8 cellular contexts compared by ENCODE assay signal in the genomic region with DNA sequence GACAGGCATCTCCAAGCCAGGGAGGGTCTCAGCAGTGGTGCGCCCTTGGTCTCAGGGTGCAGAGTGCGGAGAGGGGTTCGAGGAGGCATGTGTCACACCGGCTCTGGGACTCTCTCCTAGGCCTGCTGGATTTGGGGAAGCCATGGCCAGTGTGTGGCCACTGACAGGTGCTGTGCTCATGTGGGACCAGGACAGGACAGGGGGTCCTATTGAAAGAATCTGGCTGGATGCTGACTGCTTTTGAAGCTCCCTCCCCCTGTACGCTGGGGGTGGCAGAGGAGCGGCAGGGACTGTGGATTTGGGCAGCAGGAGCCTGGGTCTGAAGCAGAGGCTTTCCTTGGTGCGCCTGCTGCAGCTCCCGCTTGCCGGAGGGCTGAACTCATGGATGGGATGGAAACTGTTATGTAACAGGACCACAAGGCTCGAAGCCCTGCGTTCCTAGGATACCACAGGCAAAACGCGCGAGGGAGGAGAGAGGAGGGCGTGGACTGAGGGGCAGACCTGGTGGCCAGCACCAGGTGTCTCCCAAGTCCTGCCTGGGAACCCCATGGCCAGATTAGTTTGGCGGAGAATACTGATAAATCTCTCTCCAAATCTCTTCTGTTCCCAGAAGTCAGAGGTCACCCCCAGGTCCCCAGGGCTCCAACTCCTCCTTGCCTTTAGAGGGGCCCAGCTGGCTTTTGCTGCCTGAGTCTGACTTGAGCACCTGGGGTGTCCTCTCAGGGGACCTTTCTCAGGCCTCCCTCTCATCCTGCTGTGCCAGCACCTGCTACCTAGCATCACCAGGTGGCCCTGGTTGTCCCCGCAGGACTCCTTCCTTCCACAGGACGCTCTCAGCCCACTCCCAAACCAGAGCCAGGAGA. TPM values are rescaled to one million over a fixed set of nuclear protein-coding genes. Genes with fewer than 3 reads are reported as not detected.
A peak's percentile ranks its signal among the peaks of the same experiment; 100 is the strongest.
DNase-seq lines count a peak whose midpoint lies in the region; ATAC-seq and TF ChIP-seq lines count a peak whose summit lies in the region.

No MANE protein-coding gene starts in this region.

- no peak overlapping the region for H3K27ac Mint-ChIP-seq in activated T-helper 17 cell treated with anti-CD3 and anti-CD28 coated beads, Interleukin-2, amount 50 U/mL, for 72 hours

- peaks cover 0 to 17% of the 10 kb centered on the region in 2 experiments; a peak in 1 of 4 replicates for H3K4me1 ChIP-seq in SK-N-SH (ENCODE audit: control insufficient read depth in 1 of 2, insufficient read depth in 2 of 2, low read depth in 1 of 2, low read length in 1 of 2)

- H3K27me3 Mint-ChIP-seq in activated T-helper 17 cell treated with anti-CD3 and anti-CD28 coated beads, Interleukin-2, amount 50 U/mL, for 72 hours, result no peaks in the 10 kb centered on the region

- no peaks in the 10 kb centered on the region for H3K36me3 ChIP-seq in SK-N-SH (replicated peaks in 1 of 2; ENCODE audit: control insufficient read depth in 1 of 2, insufficient read depth in 2 of 2, low read length in 1 of 2)

- H4K20me1 ChIP-seq in SK-N-SH (ENCODE audit: insufficient read depth), result no peaks in the 10 kb centered on the region

- H3K27me3 ChIP-seq in SK-N-SH (ENCODE audit: insufficient read depth), result no peaks in the 10 kb centered on the region

- H3K79me2 ChIP-seq in SK-N-SH (ENCODE audit: insufficient read depth), result no peaks in the 10 kb centered on the region

- no peaks in the 10 kb centered on the region for H3K4me1 Mint-ChIP-seq in activated T-helper 17 cell treated with anti-CD3 and anti-CD28 coated beads, Interleukin-2, amount 50 U/mL, for 72 hours

- no peak overlapping the region for H3K9ac ChIP-seq in SK-N-SH

- 97% methylated on average over 5 of the region's 18 CpGs for WGBS in SK-N-SH (ENCODE audit: low lambda C conversion rate)

- H2AFZ ChIP-seq in SK-N-SH (ENCODE audit: low read depth), result no peak overlapping the region

- H3K9me2 ChIP-seq in SK-N-SH, result no peaks in the 10 kb centered on the region

- H3K4me2 ChIP-seq in SK-N-SH, result peak overlapping the region; percentile 71

- no peaks in the 10 kb centered on the region for H3K9me3 Mint-ChIP-seq in activated T-helper 17 cell treated with anti-CD3 and anti-CD28 coated beads, Interleukin-2, amount 50 U/mL, for 72 hours

- no peaks in the 10 kb centered on the region for H3K36me3 Mint-ChIP-seq in activated T-helper 17 cell treated with anti-CD3 and anti-CD28 coated beads, Interleukin-2, amount 50 U/mL, for 72 hours (ENCODE audit: low read depth)

- no peaks in the 10 kb centered on the region for H3F3A ChIP-seq in SK-N-SH (replicated peaks; ENCODE audit: insufficient read depth)

- 0 out of 2 replicates have a peak, but pooled peaks have one; percentile 4 for TF ChIP-seq CTCF in SK-N-SH (IDR thresholded peaks at IDR 0.05)

- POLR2A ChIA-PET in SK-N-SH (lab: Yijun Ruan, JAX), result interaction anchor here (0.9 to 1.1 kb wide), 2 partner anchors 13 to 79 kb away, joined by 3 to 4 read pairs; no protein-coding TSS in a partner anchor

- H3K27ac ChIP-seq in SK-N-SH (ENCODE audit: low read depth in 2 of 2, low read length in 1 of 2), result peak overlapping the region in 1 of 2 experiments; percentile 43; a peak in 1 of 4 replicates

- no peak for TF ChIP-seq EP300 in SK-N-SH (IDR thresholded peaks at IDR 0.05; ENCODE audit: borderline replicate concordance in 1 of 2, low read depth in 1 of 2, low read length in 1 of 2)

- no peaks in the 10 kb centered on the region for H3K9me3 ChIP-seq in SK-N-SH

- intact Hi-C loops in head of caudate nucleus (cut with DNase I), result loop anchor here (2.0 to 10.0 kb wide), 2 partner anchors 13 to 63 kb away; a partner anchor contains a TSS

- CTCF ChIA-PET in SK-N-SH (lab: Yijun Ruan, JAX), result interaction anchor here (1.3 to 1.9 kb wide), 3 partner anchors 14 to 35 kb away, joined by 3 to 6 read pairs (median 5); a partner anchor contains a TSS

- H3K4me3 Mint-ChIP-seq in activated T-helper 17 cell treated with anti-CD3 and anti-CD28 coated beads, Interleukin-2, amount 50 U/mL, for 72 hours, result no peak overlapping the region

- no peak overlapping the region for H3K4me3 ChIP-seq in SK-N-SH (ENCODE audit: low read depth in 2 of 2, low read length in 1 of 2)

- no peak for ATAC-seq in activated T-helper 17 cell treated with anti-CD3 and anti-CD28 coated beads, Interleukin-2, amount 50 U/mL, for 72 hours (replicated peaks)

- peak; percentile 27 for DNase-seq in ELR (ENCODE audit: low read depth)
- DNase-seq in SK-N-SH, result no peak
- DNase-seq in head of caudate nucleus, result peak; percentile 34 to 84 (median 62)
- peak; percentile 41 for DNase-seq in renal cortical epithelial cell (ENCODE audit: low read depth)
- DNase-seq in GM19238 (ENCODE audit: insufficient read length, low spot score), result no peak
- no peak for DNase-seq in T-helper 9 cell
- DNase-seq in dedifferentiated amniotic fluid mesenchymal stem cell (ENCODE audit: extremely low spot score), result no peak

- no peak for TF ChIP-seq RAD21 in SK-N-SH (IDR thresholded peaks at IDR 0.05; ENCODE audit: low read length)

TF ChIP-seq in SK-N-SH, 30 proteins besides CTCF, POLR2A, EP300 and RAD21 (continues in another document):
- TF ChIP-seq EZH2phosphoT487 (IDR thresholded peaks at IDR 0.05; ENCODE audit: borderline replicate concordance, low read depth) (no peak), RCOR1 (IDR thresholded peaks at IDR 0.05; ENCODE audit: low read length) (no peak), FOXJ3 (CRISPR knock-in tag; IDR thresholded peaks at IDR 0.05) (no peak), FOXM1 (IDR thresholded peaks at IDR 0.05; ENCODE audit: low read depth) (no peak), JUND (IDR thresholded peaks at IDR 0.05) (no peak), MXI1 (IDR thresholded peaks at IDR 0.05; ENCODE audit: low read depth, low read length) (no peak), TCF12 (IDR thresholded peaks at IDR 0.05) (no peak), GATA2 (CRISPR knock-in tag; IDR thresholded peaks at IDR 0.05) (no peak), NFIC (IDR thresholded peaks at IDR 0.05; ENCODE audit: borderline replicate concordance) (no peak), ELF1 (IDR thresholded peaks at IDR 0.05) (no peak), NRF1 (IDR thresholded peaks at IDR 0.05; ENCODE audit: low read depth, low read length) (no peak), MEF2A (IDR thresholded peaks at IDR 0.05; ENCODE audit: borderline replicate concordance, low read depth) (no peak), CHD2 (IDR thresholded peaks at IDR 0.05; ENCODE audit: low read length, partially characterized antibody) (no peak)
- TF ChIP-seq, protein P1, sequence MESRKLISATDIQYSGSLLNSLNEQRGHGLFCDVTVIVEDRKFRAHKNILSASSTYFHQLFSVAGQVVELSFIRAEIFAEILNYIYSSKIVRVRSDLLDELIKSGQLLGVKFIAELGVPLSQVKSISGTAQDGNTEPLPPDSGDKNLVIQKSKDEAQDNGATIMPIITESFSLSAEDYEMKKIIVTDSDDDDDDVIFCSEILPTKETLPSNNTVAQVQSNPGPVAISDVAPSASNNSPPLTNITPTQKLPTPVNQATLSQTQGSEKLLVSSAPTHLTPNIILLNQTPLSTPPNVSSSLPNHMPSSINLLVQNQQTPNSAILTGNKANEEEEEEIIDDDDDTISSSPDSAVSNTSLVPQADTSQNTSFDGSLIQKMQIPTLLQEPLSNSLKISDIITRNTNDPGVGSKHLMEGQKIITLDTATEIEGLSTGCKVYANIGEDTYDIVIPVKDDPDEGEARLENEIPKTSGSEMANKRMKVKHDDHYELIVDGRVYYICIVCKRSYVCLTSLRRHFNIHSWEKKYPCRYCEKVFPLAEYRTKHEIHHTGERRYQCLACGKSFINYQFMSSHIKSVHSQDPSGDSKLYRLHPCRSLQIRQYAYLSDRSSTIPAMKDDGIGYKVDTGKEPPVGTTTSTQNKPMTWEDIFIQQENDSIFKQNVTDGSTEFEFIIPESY (IDR thresholded peaks at IDR 0.05; ENCODE audit: borderline replicate concordance, low read depth), result no peak
- TF ChIP-seq, protein P2, sequence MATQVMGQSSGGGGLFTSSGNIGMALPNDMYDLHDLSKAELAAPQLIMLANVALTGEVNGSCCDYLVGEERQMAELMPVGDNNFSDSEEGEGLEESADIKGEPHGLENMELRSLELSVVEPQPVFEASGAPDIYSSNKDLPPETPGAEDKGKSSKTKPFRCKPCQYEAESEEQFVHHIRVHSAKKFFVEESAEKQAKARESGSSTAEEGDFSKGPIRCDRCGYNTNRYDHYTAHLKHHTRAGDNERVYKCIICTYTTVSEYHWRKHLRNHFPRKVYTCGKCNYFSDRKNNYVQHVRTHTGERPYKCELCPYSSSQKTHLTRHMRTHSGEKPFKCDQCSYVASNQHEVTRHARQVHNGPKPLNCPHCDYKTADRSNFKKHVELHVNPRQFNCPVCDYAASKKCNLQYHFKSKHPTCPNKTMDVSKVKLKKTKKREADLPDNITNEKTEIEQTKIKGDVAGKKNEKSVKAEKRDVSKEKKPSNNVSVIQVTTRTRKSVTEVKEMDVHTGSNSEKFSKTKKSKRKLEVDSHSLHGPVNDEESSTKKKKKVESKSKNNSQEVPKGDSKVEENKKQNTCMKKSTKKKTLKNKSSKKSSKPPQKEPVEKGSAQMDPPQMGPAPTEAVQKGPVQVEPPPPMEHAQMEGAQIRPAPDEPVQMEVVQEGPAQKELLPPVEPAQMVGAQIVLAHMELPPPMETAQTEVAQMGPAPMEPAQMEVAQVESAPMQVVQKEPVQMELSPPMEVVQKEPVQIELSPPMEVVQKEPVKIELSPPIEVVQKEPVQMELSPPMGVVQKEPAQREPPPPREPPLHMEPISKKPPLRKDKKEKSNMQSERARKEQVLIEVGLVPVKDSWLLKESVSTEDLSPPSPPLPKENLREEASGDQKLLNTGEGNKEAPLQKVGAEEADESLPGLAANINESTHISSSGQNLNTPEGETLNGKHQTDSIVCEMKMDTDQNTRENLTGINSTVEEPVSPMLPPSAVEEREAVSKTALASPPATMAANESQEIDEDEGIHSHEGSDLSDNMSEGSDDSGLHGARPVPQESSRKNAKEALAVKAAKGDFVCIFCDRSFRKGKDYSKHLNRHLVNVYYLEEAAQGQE (IDR thresholded peaks at IDR 0.05; ENCODE audit: low read depth, low read length), result no peak
- TF ChIP-seq, protein P3, sequence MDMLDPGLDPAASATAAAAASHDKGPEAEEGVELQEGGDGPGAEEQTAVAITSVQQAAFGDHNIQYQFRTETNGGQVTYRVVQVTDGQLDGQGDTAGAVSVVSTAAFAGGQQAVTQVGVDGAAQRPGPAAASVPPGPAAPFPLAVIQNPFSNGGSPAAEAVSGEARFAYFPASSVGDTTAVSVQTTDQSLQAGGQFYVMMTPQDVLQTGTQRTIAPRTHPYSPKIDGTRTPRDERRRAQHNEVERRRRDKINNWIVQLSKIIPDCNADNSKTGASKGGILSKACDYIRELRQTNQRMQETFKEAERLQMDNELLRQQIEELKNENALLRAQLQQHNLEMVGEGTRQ (IDR thresholded peaks at IDR 0.05; ENCODE audit: borderline replicate concordance, low read depth, low read length), result no peak

RNA-seq across cellular contexts. Expression of a gene that starts 13.8 kb away (rescaled TPM):
- polyA plus RNA-seq in SK-N-SH (2012; rRNA removed), result 3.6 and 5.0 TPM in 2 replicates
- 2.1 and 3.2 TPM in 2 replicates for polyA plus RNA-seq in SK-N-SH (2012; cell fraction: cytosol; rRNA removed)
- 4.8 and 5.6 TPM in 2 replicates for polyA plus RNA-seq in SK-N-SH (2012; cell fraction: nucleus; rRNA removed)
- 2.3 and 7.6 TPM in 2 replicates for total RNA-seq in renal cortical epithelial cell
- total RNA-seq in activated T-helper 17 cell treated with anti-CD3 and anti-CD28 coated beads, Interleukin-2, amount 50 U/mL, for 72 hours, result 1 to 10 TPM; 2.4 to 4.0 TPM

Comparison
In these comparisons a context has a peak if more than half of its experiments do, and no peak if none do; other contexts are left out.
1. DNase-seq: peak in ELR (single experiment), head of caudate nucleus (42 of 42) and renal cortical epithelial cell (single experiment); none in SK-N-SH (single experiment), GM19238 (single experiment), T-helper 9 cell (single experiment) and dedifferentiated amniotic fluid mesenchymal stem cell (single experiment).